ENCODE assay signal across 27 cellular contexts in genomic region chr13:51577690-51578089, GRCh38. TPM values are rescaled to one million over a fixed set of nuclear protein-coding genes. Genes with fewer than 3 reads are reported as not detected.
DNase-seq lines count a peak whose midpoint lies in the region; ATAC-seq and TF ChIP-seq lines count a peak whose summit lies in the region.
"Had no signal": no experiment of that assay in that cellular context is flagged by ENCODE, and none has a peak within 500 bp of the region (broad histone marks: within the 10 kb centered on the region; RNA-seq: fewer than 3 reads in every experiment).

No MANE protein-coding gene starts in this region.

- H3K4me3 Mint-ChIP-seq in neural progenitor cell (no peak overlapping the region), type B pancreatic cell (peak overlapping the region; percentile 50)
- H3K4me3 Mint-ChIP-seq: CD8-positive, alpha-beta T cell had no signal

- H3K4me3 ChIP-seq in epithelial cell of esophagus (ENCODE audit: low read length), result peak overlapping the region; percentile 40
- no peak overlapping the region for H3K4me3 ChIP-seq in neural progenitor cell
- H3K4me3 ChIP-seq: HAP-1, MG63, PC-9 had no signal

- H3K9ac ChIP-seq in neural progenitor cell, result no peak overlapping the region
- H3K9ac ChIP-seq: SK-N-SH had no signal

- no peak for TF ChIP-seq CTCF in epithelial cell of esophagus (IDR thresholded peaks at IDR 0.05; ENCODE audit: insufficient read depth, low read depth, low read length, missing control alignments)
- TF ChIP-seq CTCF in neural progenitor cell (IDR thresholded peaks at IDR 0.05), result no peak
- no peak for TF ChIP-seq CTCF in type B pancreatic cell (conservative IDR thresholded peaks at IDR 0.05)

- DNase-seq in NCI-H82 (lab: John Stamatoyannopoulos, UW) (peak; percentile 33), NCI-H82 treated with DMSO at 0.1 percent for 48 hours (lab: John Stamatoyannopoulos, UW; ENCODE audit: unreplicated experiment) (no peak), epithelial cell of esophagus (ENCODE audit: low read depth) (peak; percentile 83), neural progenitor cell (ENCODE audit: low spot score) (no peak), type B pancreatic cell (ENCODE audit: extremely low spot score, unreplicated experiment) (no peak), AG08395 (ENCODE audit: low spot score) (no peak)
- no peak for DNase-seq in NK-92 treated with Interleukin-12 subunit alpha and Interleukin-12 subunit beta, amount 100 ng/mL, for 24 hours (lab: John Stamatoyannopoulos, UW)
- DNase-seq: ACHN; AML-193; C1 segment of cervical spinal cord; CD8-positive, alpha-beta T cell; DMS153; Kasumi-1; MG63; NCI-H1048; NCI-H1417 treated with DMSO at 0.1 percent for 48 hours; NCI-H187; NCI-H2227 treated with DMSO at 0.1 percent for 48 hours; NCI-H510A; NCI-H748 treated with DMSO at 0.1 percent for 48 hours; PC-9; RPMI8226; SIG-M5; SK-N-SH had no signal

- H3K27ac ChIP-seq in neural progenitor cell, result no peak overlapping the region
- H3K27ac ChIP-seq: 22Rv1, PC-9 had no signal

- H3K9me3 ChIP-seq in neural progenitor cell (ENCODE audit: low read depth), result no peaks in the 10 kb centered on the region
- H3K9me3 ChIP-seq: HAP-1, MG63, SK-N-SH had no signal

- H3K4me1 Mint-ChIP-seq in neural progenitor cell, result peaks cover 4% of the 10 kb centered on the region
- H3K4me1 Mint-ChIP-seq in type B pancreatic cell (ENCODE audit: unreplicated experiment), result peaks cover under 1% of the 10 kb centered on the region

- no peaks in the 10 kb centered on the region for H3K79me2 ChIP-seq in neural progenitor cell (ENCODE audit: low read depth)

- no peaks in the 10 kb centered on the region for H3K36me3 Mint-ChIP-seq in neural progenitor cell
- no peaks in the 10 kb centered on the region for H3K36me3 Mint-ChIP-seq in type B pancreatic cell
- H3K36me3 Mint-ChIP-seq: CD8-positive, alpha-beta T cell had no signal

- H3K27ac Mint-ChIP-seq in neural progenitor cell (peak overlapping the region; percentile 34), type B pancreatic cell (no peak overlapping the region)
- H3K27ac Mint-ChIP-seq: CD8-positive, alpha-beta T cell had no signal

- no peaks in the 10 kb centered on the region for H3K36me3 ChIP-seq in neural progenitor cell
- H3K36me3 ChIP-seq: HAP-1, MG63 had no signal

- H3K9me3 Mint-ChIP-seq in neural progenitor cell (no peaks in the 10 kb centered on the region), type B pancreatic cell (no peaks in the 10 kb centered on the region)
- H3K9me3 Mint-ChIP-seq: CD8-positive, alpha-beta T cell had no signal

- H3K4me1 ChIP-seq in neural progenitor cell, result no peaks in the 10 kb centered on the region
- H3K4me1 ChIP-seq: HAP-1 had no signal

- H3F3A ChIP-seq in neural progenitor cell (ENCODE audit: low read depth), result peaks cover 1% of the 10 kb centered on the region

- no peak overlapping the region for H3K4me2 ChIP-seq in neural progenitor cell
- H3K4me2 ChIP-seq: PC-9, SK-N-SH had no signal

- no peaks in the 10 kb centered on the region for H4K20me1 ChIP-seq in neural progenitor cell (ENCODE audit: low read depth)

- no peak overlapping the region for H2AFZ ChIP-seq in neural progenitor cell (replicated peaks)
- H2AFZ ChIP-seq: PC-9 had no signal

- no peak for ATAC-seq in HG03571 (IDR thresholded peaks at IDR 0.05; ENCODE audit: unreplicated experiment)
- ATAC-seq: CD8-positive, alpha-beta T cell had no signal

- H3K27me3 ChIP-seq in neural progenitor cell, result no peaks in the 10 kb centered on the region
- H3K27me3 ChIP-seq: MG63 had no signal

- H3K27me3 Mint-ChIP-seq in neural progenitor cell (ENCODE audit: insufficient read depth, low read depth) (no peaks in the 10 kb centered on the region), type B pancreatic cell (no peaks in the 10 kb centered on the region)

RNA-seq across cellular contexts. Expression of gene WDFY2, which starts 6.6 kb away (rescaled TPM):
- total RNA-seq in neural progenitor cell (ENCODE audit: low replicate concordance) (18.3 and 18.4 TPM in 2 replicates), type B pancreatic cell (ENCODE audit: low replicate concordance) (17.5 and 20.3 TPM in 2 replicates)

Comparison
In these comparisons a context has a peak if more than half of its experiments do, and no peak if none do; other contexts are left out.
1. DNase-seq: peak in NCI-H82 (single experiment) and epithelial cell of esophagus (single experiment); none in NCI-H82 treated with DMSO at 0.1 percent for 48 hours (single experiment), neural progenitor cell (single experiment), type B pancreatic cell (single experiment), NK-92 treated with Interleukin-12 subunit alpha and Interleukin-12 subunit beta, amount 100 ng/mL, for 24 hours (single experiment) and AG08395 (single experiment).